Comparison of ENCODE assay signal across 16 cellular contexts in genomic region chr7:88233828-88234227, GRCh38. TPM values are rescaled to one million over a fixed set of nuclear protein-coding genes. Genes with fewer than 3 reads are reported as not detected.
A peak's percentile ranks its signal among the peaks of the same experiment; 100 is the strongest.
DNase-seq lines count a peak whose midpoint lies in the region; ATAC-seq and TF ChIP-seq lines count a peak whose summit lies in the region.
"Had no signal": no experiment of that assay in that cellular context is flagged by ENCODE, and none has a peak within 500 bp of the region (broad histone marks: within the 10 kb centered on the region; RNA-seq: fewer than 3 reads in every experiment).

No MANE protein-coding gene starts in this region.

- no peaks in the 10 kb centered on the region for H3K9me3 ChIP-seq in hepatocyte (ENCODE audit: low read depth)
- H3K9me3 ChIP-seq: SK-N-SH had no signal

- no peak overlapping the region for H2AFZ ChIP-seq in hepatocyte

- H3K27me3 ChIP-seq in hepatocyte, result no peaks in the 10 kb centered on the region

- H3K9me2 ChIP-seq in hepatocyte (replicated peaks; ENCODE audit: insufficient read depth), result no peaks in the 10 kb centered on the region
- H3K9me2 ChIP-seq: SK-N-SH had no signal

- H3K27me3 Mint-ChIP-seq in activated CD4-positive, alpha-beta T cell treated with anti-CD3 and anti-CD28 coated beads for 36 hours, result peaks cover 16% of the 10 kb centered on the region

- POLR2A ChIA-PET in activated CD4-positive, alpha-beta T cell treated with anti-CD3 and anti-CD28 coated beads for 36 hours (lab: Charles Lee), result no interaction called here

- no peak for ATAC-seq in HG02763 (IDR thresholded peaks at IDR 0.05; ENCODE audit: unreplicated experiment)
- ATAC-seq in activated CD4-positive, alpha-beta T cell treated with anti-CD3 and anti-CD28 coated beads for 36 hours, result no peak

- no peaks in the 10 kb centered on the region for H3K4me1 Mint-ChIP-seq in activated CD4-positive, alpha-beta T cell treated with anti-CD3 and anti-CD28 coated beads for 36 hours
- H3K4me1 Mint-ChIP-seq: B cell, IgD-negative memory B cell had no signal

- CTCF ChIA-PET in activated CD4-positive, alpha-beta T cell treated with anti-CD3 and anti-CD28 coated beads for 36 hours (lab: Charles Lee), result no interaction called here

- H3K4me3 Mint-ChIP-seq in activated CD4-positive, alpha-beta T cell treated with anti-CD3 and anti-CD28 coated beads for 36 hours, result no peak overlapping the region
- H3K4me3 Mint-ChIP-seq: B cell, IgD-negative memory B cell had no signal

- no peak for TF ChIP-seq CTCF in hepatocyte (IDR thresholded peaks at IDR 0.05; ENCODE audit: poor library complexity)

- H3K79me2 ChIP-seq in hepatocyte, result no peaks in the 10 kb centered on the region

- no peak overlapping the region for H3K27ac ChIP-seq in hepatocyte

- DNase-seq in HT-29 (ENCODE audit: low spot score), result peak; percentile 60
- DNase-seq in SW480 (ENCODE audit: low spot score), result peak; percentile 75
- peak; percentile 7 for DNase-seq in hepatocyte (ENCODE audit: low spot score)
- DNase-seq in renal cortical epithelial cell (ENCODE audit: low read depth), result peak; percentile 75
- no peak for DNase-seq in activated CD4-positive, alpha-beta T cell treated with anti-CD3 and anti-CD28 coated beads for 36 hours
- no peak for DNase-seq in NCI-H226
- DNase-seq: CD4-positive, CD25-positive, alpha-beta regulatory T cell; NCI-H1417 treated with DMSO at 0.1 percent for 48 hours; NCI-H1930; NCI-H2171; NCI-H524; Right ventricle myocardium superior; SK-N-SH had no signal

- no peak overlapping the region for H3K4me2 ChIP-seq in hepatocyte
- H3K4me2 ChIP-seq: SK-N-SH had no signal

- no peaks in the 10 kb centered on the region for H4K20me1 ChIP-seq in hepatocyte (ENCODE audit: insufficient read depth, poor library complexity, severe bottlenecking)

- H3K4me1 ChIP-seq in hepatocyte (ENCODE audit: insufficient read depth), result no peaks in the 10 kb centered on the region

- no peak overlapping the region for H3K4me3 ChIP-seq in hepatocyte

- H3K27ac Mint-ChIP-seq in activated CD4-positive, alpha-beta T cell treated with anti-CD3 and anti-CD28 coated beads for 36 hours, result no peak overlapping the region
- H3K27ac Mint-ChIP-seq: B cell; CD4-positive, CD25-positive, alpha-beta regulatory T cell had no signal

- no peaks in the 10 kb centered on the region for H3K36me3 ChIP-seq in hepatocyte (replicated peaks; ENCODE audit: insufficient read depth, low read depth)

- no peaks in the 10 kb centered on the region for H3K9me3 Mint-ChIP-seq in activated CD4-positive, alpha-beta T cell treated with anti-CD3 and anti-CD28 coated beads for 36 hours (ENCODE audit: low read depth)

- no peaks in the 10 kb centered on the region for H3K36me3 Mint-ChIP-seq in activated CD4-positive, alpha-beta T cell treated with anti-CD3 and anti-CD28 coated beads for 36 hours (ENCODE audit: low read depth)
- H3K36me3 Mint-ChIP-seq: CD4-positive, CD25-positive, alpha-beta regulatory T cell; IgD-negative memory B cell had no signal

- intact Hi-C loops in activated CD4-positive, alpha-beta T cell treated with anti-CD3 and anti-CD28 coated beads for 36 hours (cut with DNase I, micrococcal nuclease), result no loop called here

RNA-seq across cellular contexts. Expression of gene SRI, which starts 14.0 kb away (rescaled TPM):
- 105 and 119 TPM in 2 replicates for total RNA-seq in HT-29 (2014; rRNA removed; shearing (Covaris generic))
- total RNA-seq in hepatocyte (111 and 116 TPM in 2 replicates), renal cortical epithelial cell (152 and 161 TPM in 2 replicates)
- 213 and 228 TPM in 2 replicates for polyA plus RNA-seq in hepatocyte
- 100 to 1,000 TPM; 157 to 193 TPM for total RNA-seq in activated CD4-positive, alpha-beta T cell treated with anti-CD3 and anti-CD28 coated beads for 36 hours

Comparison
In these comparisons a context has a peak if more than half of its experiments do, and no peak if none do; other contexts are left out.
1. DNase-seq: peak in HT-29 (single experiment), SW480 (single experiment), hepatocyte (single experiment) and renal cortical epithelial cell (single experiment); none in activated CD4-positive, alpha-beta T cell treated with anti-CD3 and anti-CD28 coated beads for 36 hours (single experiment) and NCI-H226 (single experiment).